ENCODE assay signal across 26 cellular contexts in genomic region chr12:19646599-19646998, GRCh38.
"Had no signal": no experiment of that assay in that cellular context is flagged by ENCODE, and none has a peak within 500 bp of the region (broad histone marks: within the 10 kb centered on the region; RNA-seq: fewer than 3 reads in every experiment).

No MANE protein-coding gene starts in this region.

- H3K4me3 Mint-ChIP-seq: memory B cell; naive thymus-derived CD8-positive, alpha-beta T cell; nephron; neural crest cell; stimulated activated memory B cell treated with anti-CD40 and anti-IgM and Interleukin-4, amounts not matched to agents 10 μg/mL and 1 μg/mL and 100 μg/mL, for 72 hours had no signal

- H3K4me3 ChIP-seq: hepatocyte, left ventricle myocardium inferior, lung, right atrium auricular region, right lobe of liver, smooth muscle cell, stomach, testis, thyroid gland, transverse colon, upper lobe of left lung, vagina had no signal

- H3K79me2 ChIP-seq: hepatocyte, parathyroid adenoma had no signal

- DNase-seq: islet precursor cell; left ventricle myocardium inferior; naive thymus-derived CD8-positive, alpha-beta T cell; nucleus accumbens; right lobe of liver; stimulated activated CD4-positive, alpha-beta T cell treated with anti-CD3 and anti-CD28 coated beads, Interleukin-1b, Interleukin-23, amount 100 ng/mL, for 48 hours; stimulated activated CD4-positive, alpha-beta T cell treated with anti-CD3 and anti-CD28 coated beads, Interleukin-2, amount 100 ng/mL, for 48 hours; stimulated activated CD4-positive, alpha-beta T cell treated with anti-CD3 and anti-CD28 coated beads, Interleukin-4, amount 100 ng/mL, for 4 hours; stimulated activated CD8-positive, alpha-beta memory T cell treated with anti-CD3 and anti-CD28 coated beads, Interleukin-4, amount 100 ng/mL, for 48 hours; stimulated activated naive CD8-positive, alpha-beta T cell treated with anti-CD3 and anti-CD28 coated beads, Interleukin-15, Interleukin-2, amounts not matched to agents 100 U/mL and 50 U/mL, for 24 hours; stomach; testis; thyroid gland; transverse colon; upper lobe of left lung had no signal

- H3K4me2 ChIP-seq: hepatocyte, smooth muscle cell had no signal

- H3K27ac Mint-ChIP-seq: memory B cell; naive thymus-derived CD8-positive, alpha-beta T cell; progenitor cell of endocrine pancreas; stimulated activated memory B cell treated with anti-CD40 and anti-IgM and Interleukin-4, amounts not matched to agents 10 μg/mL and 1 μg/mL and 100 μg/mL, for 72 hours had no signal

- H3K27ac ChIP-seq: hepatocyte, left ventricle myocardium inferior, parathyroid adenoma, right atrium auricular region, right lobe of liver, stomach, testis, thyroid gland, transverse colon, upper lobe of left lung, vagina had no signal

- H3K9ac ChIP-seq: parathyroid adenoma had no signal

- H3K4me1 ChIP-seq: parathyroid adenoma, right lobe of liver, testis, thyroid gland, upper lobe of left lung had no signal

- ATAC-seq: naive thymus-derived CD8-positive, alpha-beta T cell; stimulated activated memory B cell treated with anti-CD40 and anti-IgM and Interleukin-4, amounts not matched to agents 10 μg/mL and 1 μg/mL and 100 μg/mL, for 72 hours; stimulated activated naive CD8-positive, alpha-beta T cell treated with anti-CD3 and anti-CD28 coated beads, Interleukin-15, Interleukin-2, amounts not matched to agents 100 U/mL and 50 U/mL, for 24 hours had no signal

- H3K27me3 ChIP-seq: hepatocyte, right atrium auricular region, right lobe of liver, stomach, testis, thyroid gland, transverse colon, upper lobe of left lung, vagina had no signal

- H3K4me1 Mint-ChIP-seq: memory B cell had no signal

- H3K27me3 Mint-ChIP-seq: naive thymus-derived CD8-positive, alpha-beta T cell; progenitor cell of endocrine pancreas; stimulated activated memory B cell treated with anti-CD40 and anti-IgM and Interleukin-4, amounts not matched to agents 10 μg/mL and 1 μg/mL and 100 μg/mL, for 72 hours had no signal

- H3K36me3 ChIP-seq: left ventricle myocardium inferior, right atrium auricular region, right lobe of liver, stomach, thyroid gland, transverse colon, upper lobe of left lung, vagina had no signal
